In the genomic region with DNA sequence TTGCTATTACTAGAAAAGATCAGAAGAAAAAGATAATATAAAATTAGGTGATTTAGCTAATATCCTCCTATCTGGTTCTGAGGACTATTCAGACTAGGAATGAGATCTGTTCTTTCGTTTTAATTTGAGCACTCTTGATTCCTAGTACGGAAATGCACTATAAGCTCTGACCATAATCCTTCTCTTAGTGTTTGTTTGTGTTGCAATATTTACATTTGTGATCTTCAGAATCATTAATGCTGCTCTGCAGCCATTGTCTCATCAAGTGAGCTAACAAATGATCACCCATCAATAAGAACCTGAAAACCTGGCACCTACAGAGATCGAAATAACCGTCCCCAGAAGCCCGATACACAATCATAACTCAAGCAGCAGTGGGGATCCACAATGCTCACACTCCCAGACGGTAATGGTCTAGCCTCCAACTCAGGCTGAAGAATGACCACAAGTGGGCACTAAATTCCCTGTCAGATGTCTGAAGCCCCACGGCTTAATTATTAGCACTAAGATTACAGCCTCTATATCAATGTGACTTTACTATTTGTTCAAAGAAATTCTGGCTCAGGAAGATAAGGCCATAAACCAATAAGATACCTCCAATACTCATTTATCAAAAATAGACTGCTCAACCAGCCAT, we compare ENCODE assay signal across 16 cellular contexts.
DNase-seq lines count a peak whose midpoint lies in the region; ATAC-seq and TF ChIP-seq lines count a peak whose summit lies in the region.
"Had no signal": no experiment of that assay in that cellular context is flagged by ENCODE, and none has a peak within 500 bp of the region (broad histone marks: within the 10 kb centered on the region; RNA-seq: fewer than 3 reads in every experiment).

No MANE protein-coding gene starts in this region.

- no peak overlapping the region for H3K4me3 ChIP-seq in GM23338
- H3K4me3 ChIP-seq in OCI-LY7 (ENCODE audit: low read depth, low read length, poor library complexity, severe bottlenecking) = no peak overlapping the region

- H3F3A ChIP-seq in GM23338 (replicated peaks; ENCODE audit: low read depth) = no peaks in the 10 kb centered on the region

- H3K9me2 ChIP-seq in GM23338 (ENCODE audit: insufficient read depth) (no peaks in the 10 kb centered on the region), OCI-LY7 (ENCODE audit: insufficient read depth, low read length) (no peaks in the 10 kb centered on the region)

- no peaks in the 10 kb centered on the region for H3K36me3 Mint-ChIP-seq in GM23338 (ENCODE audit: low read depth)

- no peaks in the 10 kb centered on the region for H3K36me3 ChIP-seq in GM23338 (ENCODE audit: insufficient read depth)
- H3K36me3 ChIP-seq in OCI-LY7 (ENCODE audit: insufficient read depth, low read length) = no peaks in the 10 kb centered on the region

- intact Hi-C loops in OCI-LY7 (cut with micrococcal nuclease; ENCODE audit: unreplicated experiment) (loop anchor here (10.0 kb wide), 1 partner anchor 69 kb away; no protein-coding TSS in a partner anchor), Right ventricle myocardium superior (cut with DNase I) (no loop called here)

- H2AFZ ChIP-seq in GM23338 = no peak overlapping the region
- H2AFZ ChIP-seq in OCI-LY7 (ENCODE audit: low read length) = no peak overlapping the region
- H2AFZ ChIP-seq: parathyroid adenoma had no signal

- H3K9me3 Mint-ChIP-seq in GM23338 = no peaks in the 10 kb centered on the region
- H3K9me3 Mint-ChIP-seq: activated CD4-positive, alpha-beta memory T cell treated with anti-CD3 and anti-CD28 coated beads, Interleukin-2, amount 10 ng/mL, durations not matched to agents 7 days and 5 days; central memory CD8-positive, alpha-beta T cell had no signal

- H3K27ac Mint-ChIP-seq in GM23338 = no peak overlapping the region
- H3K27ac Mint-ChIP-seq: activated CD4-positive, alpha-beta memory T cell treated with anti-CD3 and anti-CD28 coated beads, Interleukin-2, amount 10 ng/mL, durations not matched to agents 7 days and 5 days had no signal

- no peaks in the 10 kb centered on the region for H3K4me1 ChIP-seq in GM23338 (ENCODE audit: insufficient read depth)
- no peaks in the 10 kb centered on the region for H3K4me1 ChIP-seq in OCI-LY7 (ENCODE audit: insufficient read depth, low read length, poor library complexity, severe bottlenecking)
- H3K4me1 ChIP-seq: parathyroid adenoma had no signal

- no peaks in the 10 kb centered on the region for H3K9me3 ChIP-seq in OCI-LY7 (ENCODE audit: low read length)

- in situ Hi-C loops in GM13976 (cut with MboI; ENCODE audit: low sequenced_read_pairs, unreplicated experiment) = no loop called here

- H4K20me1 ChIP-seq in GM23338 (replicated peaks; ENCODE audit: insufficient read depth) (no peaks in the 10 kb centered on the region), OCI-LY7 (ENCODE audit: insufficient read depth, low read length) (no peaks in the 10 kb centered on the region)

- no peaks in the 10 kb centered on the region for H3K27me3 Mint-ChIP-seq in GM23338 (ENCODE audit: insufficient read depth, low read depth, poor library complexity)

- no TSS peak for BruUV-seq in OCI-LY7 (replicated peaks; lab: Mats Ljungman, UMichigan)

- no peaks in the 10 kb centered on the region for H3K27me3 ChIP-seq in GM23338 (ENCODE audit: insufficient read depth)

- ATAC-seq in GM23338 = peak; percentile 56
- no peak for ATAC-seq in Right ventricle myocardium superior (ENCODE audit: poor library complexity)

- peak; percentile 48 to 68 for TF ChIP-seq CTCF in GM23338 (conservative IDR thresholded peaks at IDR 0.05; ENCODE audit: low read depth in 2 of 2)
- TF ChIP-seq CTCF in OCI-LY7 (conservative IDR thresholded peaks at IDR 0.05; ENCODE audit: low read length) = peak; percentile 47
- no peak for TF ChIP-seq CTCF in GM13976 (IDR thresholded peaks at IDR 0.05; ENCODE audit: borderline replicate concordance, control extremely low read depth, extremely low read depth, insufficient read depth, missing control alignments)

- no peaks in the 10 kb centered on the region for H3K79me2 ChIP-seq in GM23338 (replicated peaks; ENCODE audit: insufficient read depth)
- H3K79me2 ChIP-seq in OCI-LY7 (ENCODE audit: insufficient read depth, low read depth, low read length) = no peaks in the 10 kb centered on the region
- H3K79me2 ChIP-seq: parathyroid adenoma had no signal

- H3K4me3 Mint-ChIP-seq in GM23338 = no peak overlapping the region
- H3K4me3 Mint-ChIP-seq: activated CD4-positive, alpha-beta memory T cell treated with anti-CD3 and anti-CD28 coated beads, Interleukin-2, amount 10 ng/mL, durations not matched to agents 7 days and 5 days; central memory CD8-positive, alpha-beta T cell had no signal

- peak; percentile 25 for DNase-seq in COLO668 (lab: John Stamatoyannopoulos, UW; ENCODE audit: unreplicated experiment)
- peak; percentile 24 for DNase-seq in GM23338 (ENCODE audit: low spot score)
- DNase-seq in OCI-LY7 (ENCODE audit: low spot score) = no peak
- peak; percentile 5 for DNase-seq in iPS DF 4.7 (ENCODE audit: extremely low read depth, low spot score)
- DNase-seq in Right ventricle myocardium superior = no peak
- DNase-seq in GM13976 (ENCODE audit: low spot score) = no peak
- DNase-seq in hypothalamus (lab: John Stamatoyannopoulos, UW) = no peak
- DNase-seq in NCI-H2196 treated with DMSO at 0.1 percent for 48 hours (lab: John Stamatoyannopoulos, UW; ENCODE audit: unreplicated experiment) = no peak
- DNase-seq: activated CD4-positive, alpha-beta memory T cell treated with anti-CD3 and anti-CD28 coated beads, Interleukin-2, amount 10 ng/mL, durations not matched to agents 7 days and 5 days; DMS79 treated with DMSO at 0.1 percent for 48 hours; kidney; NCI-H524 treated with DMSO at 0.1 percent for 48 hours; SIG-M5 had no signal

- CTCF ChIA-PET in OCI-LY7 (lab: Charles Lee; ENCODE audit: unreplicated experiment) = no interaction called here

- H3K27ac ChIP-seq in GM23338 (ENCODE audit: low read depth) = no peak overlapping the region
- H3K27ac ChIP-seq in OCI-LY7 (ENCODE audit: low read depth, low read length, poor library complexity, severe bottlenecking) = no peak overlapping the region
- H3K27ac ChIP-seq: epithelial cell of prostate, parathyroid adenoma had no signal

- H3K4me2 ChIP-seq in GM23338 (no peak overlapping the region), OCI-LY7 (ENCODE audit: low read length) (no peak overlapping the region)

- no peaks in the 10 kb centered on the region for H3K4me1 Mint-ChIP-seq in GM23338

- POLR2A ChIA-PET in OCI-LY7 (lab: Charles Lee) = no interaction called here

TF ChIP-seq in GM23338, 12 proteins besides CTCF, POLR2A, EP300 and RAD21:
- TF ChIP-seq POLR2AphosphoS5 (IDR thresholded peaks at IDR 0.05; ENCODE audit: low read depth) (no peak), ZNF114 (CRISPR knock-in tag; IDR thresholded peaks at IDR 0.05) (no peak), ZNF331 (CRISPR knock-in tag; IDR thresholded peaks at IDR 0.05; ENCODE audit: low read depth) (no peak), CREB1 (CRISPR knock-in tag; IDR thresholded peaks at IDR 0.05; ENCODE audit: low read depth) (no peak)

Comparison
In these comparisons a context has a peak if more than half of its experiments do, and no peak if none do; other contexts are left out.
1. DNase-seq: peak in COLO668 (single experiment), GM23338 (single experiment) and iPS DF 4.7 (single experiment); none in OCI-LY7 (single experiment), Right ventricle myocardium superior (single experiment), GM13976 (single experiment), hypothalamus (0 of 51) and NCI-H2196 treated with DMSO at 0.1 percent for 48 hours (single experiment).